1 cellular context compared by ENCODE assay signal in the genomic region with DNA sequence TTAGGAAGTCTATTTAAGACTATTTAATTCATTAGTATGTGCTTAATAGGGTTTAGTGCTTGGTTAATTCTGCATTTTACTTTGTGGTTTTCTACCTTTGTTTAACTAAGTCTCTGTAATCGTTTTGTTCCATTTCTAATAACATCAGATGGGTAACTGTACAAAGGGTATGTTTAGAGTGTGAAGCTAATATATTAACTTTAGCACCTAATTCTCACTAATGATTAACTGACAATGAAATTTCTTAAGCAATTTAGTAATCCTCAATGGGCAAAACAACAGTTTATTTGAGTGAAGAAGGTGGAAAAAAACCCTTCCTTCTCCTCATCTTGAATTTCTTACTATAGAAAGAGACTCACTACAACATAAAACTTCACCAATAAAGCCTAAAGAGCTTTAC.
TF ChIP-seq lines count a peak whose summit lies in the region.

No MANE protein-coding gene starts in this region.

TF ChIP-seq in WTC11, 78 proteins besides CTCF, POLR2A, EP300 and RAD21 (continued from another document):
- TF ChIP-seq, protein P1, sequence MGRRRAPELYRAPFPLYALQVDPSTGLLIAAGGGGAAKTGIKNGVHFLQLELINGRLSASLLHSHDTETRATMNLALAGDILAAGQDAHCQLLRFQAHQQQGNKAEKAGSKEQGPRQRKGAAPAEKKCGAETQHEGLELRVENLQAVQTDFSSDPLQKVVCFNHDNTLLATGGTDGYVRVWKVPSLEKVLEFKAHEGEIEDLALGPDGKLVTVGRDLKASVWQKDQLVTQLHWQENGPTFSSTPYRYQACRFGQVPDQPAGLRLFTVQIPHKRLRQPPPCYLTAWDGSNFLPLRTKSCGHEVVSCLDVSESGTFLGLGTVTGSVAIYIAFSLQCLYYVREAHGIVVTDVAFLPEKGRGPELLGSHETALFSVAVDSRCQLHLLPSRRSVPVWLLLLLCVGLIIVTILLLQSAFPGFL (CRISPR knock-in tag; IDR thresholded peaks at IDR 0.05; ENCODE audit: borderline replicate concordance) = no peak
- TF ChIP-seq ZNF219 (CRISPR knock-in tag; IDR thresholded peaks at IDR 0.05; ENCODE audit: borderline replicate concordance) (no peak), TCF7 (CRISPR knock-in tag; IDR thresholded peaks at IDR 0.05; ENCODE audit: low read depth) (no peak), NFATC4 (CRISPR knock-in tag; IDR thresholded peaks at IDR 0.05) (no peak)
TF ChIP-seq in WTC11: peak in this region for 0.
